In genomic region chr9:125613156-125613555, GRCh38 we compare ENCODE assay signal across 25 cellular contexts.
"Had no signal": no experiment of that assay in that cellular context is flagged by ENCODE, and none has a peak within 500 bp of the region (broad histone marks: within the 10 kb centered on the region; RNA-seq: fewer than 3 reads in every experiment).

No MANE protein-coding gene starts in this region.

- H3K36me3 ChIP-seq: gastrocnemius medialis, heart left ventricle, upper lobe of right lung had no signal

- H3K4me3 Mint-ChIP-seq: activated CD4-positive, alpha-beta T cell treated with anti-CD3 and anti-CD28 coated beads, Interleukin-2, amount 10 ng/mL, durations not matched to agents 24 days and 14 days; activated CD8-positive, alpha-beta memory T cell treated with anti-CD3 and anti-CD28 coated beads, Interleukin-2, amount 10 ng/mL, durations not matched to agents 7 days and 5 days; activated CD8-positive, alpha-beta T cell treated with anti-CD3 and anti-CD28 coated beads for 36 hours; activated naive CD4-positive, alpha-beta T cell treated with anti-CD3 and anti-CD28 coated beads, Interleukin-2, amount 50 U/mL, for 24 hours; brain; dendritic cell treated with granulocyte-macrophage colony-stimulating factor and Interleukin-4, amounts not matched to agents 40 ng/mL and 50 ng/mL, for 4 days had no signal

- H3K27ac ChIP-seq: gastrocnemius medialis, heart left ventricle, upper lobe of right lung had no signal

- H3K27me3 ChIP-seq: gastrocnemius medialis, heart left ventricle, upper lobe of right lung had no signal

- DNase-seq: activated CD4-positive, alpha-beta T cell treated with anti-CD3 and anti-CD28 coated beads, Interleukin-2, amount 10 ng/mL, durations not matched to agents 24 days and 14 days; activated CD4-positive, CD25-positive, alpha-beta regulatory T cell; activated CD8-positive, alpha-beta memory T cell treated with anti-CD3 and anti-CD28 coated beads, Interleukin-2, amount 10 ng/mL, durations not matched to agents 7 days and 5 days; activated CD8-positive, alpha-beta T cell treated with anti-CD3 and anti-CD28 coated beads for 36 hours; activated gamma-delta T cell treated with Interleukin-2 at 50 U/mL for 16 hours; activated T-cell treated with anti-CD3 and anti-CD28 coated beads for 4 hours; aorta; caudate nucleus; effector CD8-positive, alpha-beta T cell; gastrocnemius medialis; heart left ventricle; islet precursor cell; left cardiac atrium; mesenchymal stem cell; mucosa of descending colon; posterior cingulate gyrus; stimulated activated CD4-positive, alpha-beta T cell treated with anti-CD3 and anti-CD28 coated beads, Interleukin-2, amount 100 ng/mL, for 48 hours; stimulated activated CD8-positive, alpha-beta memory T cell treated with anti-CD3 and anti-CD28 coated beads, Interleukin-4, amount 100 ng/mL, for 48 hours; stimulated activated naive CD4-positive, alpha-beta T cell treated with Interleukin-2 at 50 U/mL for 16 hours; T-helper 9 cell; upper lobe of right lung had no signal

- H3K9me3 Mint-ChIP-seq: activated CD4-positive, alpha-beta T cell treated with anti-CD3 and anti-CD28 coated beads, Interleukin-2, amount 10 ng/mL, durations not matched to agents 24 days and 14 days; activated CD8-positive, alpha-beta T cell treated with anti-CD3 and anti-CD28 coated beads for 36 hours; activated naive CD4-positive, alpha-beta T cell treated with anti-CD3 and anti-CD28 coated beads, Interleukin-2, amount 50 U/mL, for 24 hours; dendritic cell treated with granulocyte-macrophage colony-stimulating factor and Interleukin-4, amounts not matched to agents 40 ng/mL and 50 ng/mL, for 4 days had no signal

- H3K27ac Mint-ChIP-seq: activated CD4-positive, alpha-beta T cell treated with anti-CD3 and anti-CD28 coated beads, Interleukin-2, amount 10 ng/mL, durations not matched to agents 24 days and 14 days; activated CD8-positive, alpha-beta memory T cell treated with anti-CD3 and anti-CD28 coated beads, Interleukin-2, amount 10 ng/mL, durations not matched to agents 7 days and 5 days; activated CD8-positive, alpha-beta T cell treated with anti-CD3 and anti-CD28 coated beads for 36 hours; activated naive CD4-positive, alpha-beta T cell treated with anti-CD3 and anti-CD28 coated beads, Interleukin-2, amount 50 U/mL, for 24 hours; brain; dendritic cell treated with granulocyte-macrophage colony-stimulating factor and Interleukin-4, amounts not matched to agents 40 ng/mL and 50 ng/mL, for 4 days had no signal

- H3K27me3 Mint-ChIP-seq: activated CD4-positive, alpha-beta T cell treated with anti-CD3 and anti-CD28 coated beads, Interleukin-2, amount 10 ng/mL, durations not matched to agents 24 days and 14 days; activated CD8-positive, alpha-beta memory T cell treated with anti-CD3 and anti-CD28 coated beads, Interleukin-2, amount 10 ng/mL, durations not matched to agents 7 days and 5 days; activated CD8-positive, alpha-beta T cell treated with anti-CD3 and anti-CD28 coated beads for 36 hours; activated naive CD4-positive, alpha-beta T cell treated with anti-CD3 and anti-CD28 coated beads, Interleukin-2, amount 50 U/mL, for 24 hours; dendritic cell treated with granulocyte-macrophage colony-stimulating factor and Interleukin-4, amounts not matched to agents 40 ng/mL and 50 ng/mL, for 4 days had no signal

- ATAC-seq: activated CD8-positive, alpha-beta memory T cell treated with anti-CD3 and anti-CD28 coated beads, Interleukin-2, amount 10 ng/mL, durations not matched to agents 7 days and 5 days; activated CD8-positive, alpha-beta T cell treated with anti-CD3 and anti-CD28 coated beads for 36 hours; esophagus mucosa; heart left ventricle; left cardiac atrium; mucosa of descending colon; upper lobe of right lung had no signal

- H3K4me3 ChIP-seq: gastrocnemius medialis, heart left ventricle, mucosa of descending colon, upper lobe of right lung had no signal
